8 cellular contexts compared by ENCODE assay signal in the genomic region with DNA sequence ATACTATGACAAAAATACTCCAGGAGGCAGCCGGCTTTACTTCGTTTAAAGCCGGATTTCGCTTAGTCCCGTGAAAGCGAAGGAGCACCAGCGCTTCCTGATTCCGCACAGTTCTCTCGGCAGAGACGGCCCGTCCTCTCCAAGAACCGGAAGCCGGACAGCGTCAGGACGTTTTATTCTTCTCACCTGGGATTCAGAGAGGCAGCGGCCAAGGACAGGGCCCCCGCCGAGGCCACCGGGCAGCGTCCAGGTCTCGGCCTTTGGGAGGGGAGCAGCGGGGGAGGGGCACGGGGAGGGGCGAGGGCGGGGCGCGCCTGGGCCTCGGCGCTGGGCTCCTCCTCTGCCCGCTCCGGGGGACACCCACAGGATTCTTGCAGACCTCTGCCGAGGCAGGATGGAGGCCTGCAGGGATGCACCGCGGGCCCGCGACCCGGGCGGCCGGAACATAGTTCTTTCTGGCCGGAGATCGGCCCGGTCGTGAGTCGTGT. TPM values are rescaled to one million over a fixed set of nuclear protein-coding genes. Genes with fewer than 3 reads are reported as not detected.
DNase-seq lines count a peak whose midpoint lies in the region; ATAC-seq and TF ChIP-seq lines count a peak whose summit lies in the region.

No MANE protein-coding gene starts in this region.

- peak overlapping the region; percentile 56 to 78 (median 69) for H3K4me3 ChIP-seq in liver (ENCODE audit: low read depth in 1 of 3, low read length in 3 of 3)

- H3K9ac ChIP-seq in liver (ENCODE audit: low read depth in 1 of 2, low read length in 2 of 2), result peak overlapping the region; percentile 1 to 97

- peak overlapping the region; percentile 82 to 83 for H3K27ac ChIP-seq in liver (ENCODE audit: low read depth in 1 of 2, low read length in 2 of 2)

- peak; percentile 85 for DNase-seq in 8988T
- DNase-seq in activated CD4-positive, alpha-beta T cell treated with anti-CD3 and anti-CD28 coated beads, Interleukin-2, amount 50 U/mL, for 4 hours, result peak; percentile 23 to 35
- DNase-seq in effector CD4-positive, alpha-beta T cell, result peak; percentile 42
- peak; percentile 15 to 62 (median 44) for DNase-seq in stimulated activated naive CD4-positive, alpha-beta T cell (lab: John Stamatoyannopoulos, UW)
- no peak for DNase-seq in NCI-H82 (lab: John Stamatoyannopoulos, UW)
- DNase-seq in NCI-H1092 (lab: John Stamatoyannopoulos, UW), result no peak

- H3K9me3 ChIP-seq in liver (ENCODE audit: control insufficient read depth in 4 of 4, low read length in 3 of 4), result no peaks in the 10 kb centered on the region

- no peaks in the 10 kb centered on the region for H3K36me3 ChIP-seq in liver (ENCODE audit: control insufficient read depth in 4 of 4, insufficient read depth in 3 of 4, low read depth in 1 of 4, low read length in 3 of 4)

- peak; percentile 33 for ATAC-seq in HG02571 (IDR thresholded peaks at IDR 0.05; ENCODE audit: unreplicated experiment)

- no peaks in the 10 kb centered on the region for H3K27me3 ChIP-seq in liver (ENCODE audit: control insufficient read depth in 4 of 4, insufficient read depth in 4 of 4, low read length in 3 of 4)

- no peak for TF ChIP-seq CTCF in liver (IDR thresholded peaks at IDR 0.05; ENCODE audit: low read depth, low read length, missing input control)

- WGBS in liver, result under 1% methylated on average over 44 of the region's 44 CpGs

- peak in 1 of 2 donors; percentile 35 for TF ChIP-seq RAD21 in liver (IDR thresholded peaks at IDR 0.05)

- H3K4me1 ChIP-seq in liver (ENCODE audit: control insufficient read depth in 4 of 4, insufficient read depth in 4 of 4, low read length in 3 of 4), result peaks cover 18 to 57% (median 47%) of the 10 kb centered on the region in 4 donors

TF ChIP-seq in liver, 16 proteins besides CTCF, POLR2A, EP300 and RAD21:
- TF ChIP-seq SP1 (IDR thresholded peaks at IDR 0.05), result peak; percentile 34
- TF ChIP-seq HNF4A (conservative IDR thresholded peaks at IDR 0.05), result peak; percentile 33 to 50
- TF ChIP-seq, protein P1, sequence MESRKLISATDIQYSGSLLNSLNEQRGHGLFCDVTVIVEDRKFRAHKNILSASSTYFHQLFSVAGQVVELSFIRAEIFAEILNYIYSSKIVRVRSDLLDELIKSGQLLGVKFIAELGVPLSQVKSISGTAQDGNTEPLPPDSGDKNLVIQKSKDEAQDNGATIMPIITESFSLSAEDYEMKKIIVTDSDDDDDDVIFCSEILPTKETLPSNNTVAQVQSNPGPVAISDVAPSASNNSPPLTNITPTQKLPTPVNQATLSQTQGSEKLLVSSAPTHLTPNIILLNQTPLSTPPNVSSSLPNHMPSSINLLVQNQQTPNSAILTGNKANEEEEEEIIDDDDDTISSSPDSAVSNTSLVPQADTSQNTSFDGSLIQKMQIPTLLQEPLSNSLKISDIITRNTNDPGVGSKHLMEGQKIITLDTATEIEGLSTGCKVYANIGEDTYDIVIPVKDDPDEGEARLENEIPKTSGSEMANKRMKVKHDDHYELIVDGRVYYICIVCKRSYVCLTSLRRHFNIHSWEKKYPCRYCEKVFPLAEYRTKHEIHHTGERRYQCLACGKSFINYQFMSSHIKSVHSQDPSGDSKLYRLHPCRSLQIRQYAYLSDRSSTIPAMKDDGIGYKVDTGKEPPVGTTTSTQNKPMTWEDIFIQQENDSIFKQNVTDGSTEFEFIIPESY (IDR thresholded peaks at IDR 0.05), result no peak
- peak; percentile 38 to 47 for TF ChIP-seq RXRA (IDR thresholded peaks at IDR 0.05)
- peak in 1 of 2 donors; percentile 68 for TF ChIP-seq GABPA (IDR thresholded peaks at IDR 0.05 in 1 of 2, conservative IDR thresholded peaks at IDR 0.05 in 1 of 2)
- TF ChIP-seq, protein P2, sequence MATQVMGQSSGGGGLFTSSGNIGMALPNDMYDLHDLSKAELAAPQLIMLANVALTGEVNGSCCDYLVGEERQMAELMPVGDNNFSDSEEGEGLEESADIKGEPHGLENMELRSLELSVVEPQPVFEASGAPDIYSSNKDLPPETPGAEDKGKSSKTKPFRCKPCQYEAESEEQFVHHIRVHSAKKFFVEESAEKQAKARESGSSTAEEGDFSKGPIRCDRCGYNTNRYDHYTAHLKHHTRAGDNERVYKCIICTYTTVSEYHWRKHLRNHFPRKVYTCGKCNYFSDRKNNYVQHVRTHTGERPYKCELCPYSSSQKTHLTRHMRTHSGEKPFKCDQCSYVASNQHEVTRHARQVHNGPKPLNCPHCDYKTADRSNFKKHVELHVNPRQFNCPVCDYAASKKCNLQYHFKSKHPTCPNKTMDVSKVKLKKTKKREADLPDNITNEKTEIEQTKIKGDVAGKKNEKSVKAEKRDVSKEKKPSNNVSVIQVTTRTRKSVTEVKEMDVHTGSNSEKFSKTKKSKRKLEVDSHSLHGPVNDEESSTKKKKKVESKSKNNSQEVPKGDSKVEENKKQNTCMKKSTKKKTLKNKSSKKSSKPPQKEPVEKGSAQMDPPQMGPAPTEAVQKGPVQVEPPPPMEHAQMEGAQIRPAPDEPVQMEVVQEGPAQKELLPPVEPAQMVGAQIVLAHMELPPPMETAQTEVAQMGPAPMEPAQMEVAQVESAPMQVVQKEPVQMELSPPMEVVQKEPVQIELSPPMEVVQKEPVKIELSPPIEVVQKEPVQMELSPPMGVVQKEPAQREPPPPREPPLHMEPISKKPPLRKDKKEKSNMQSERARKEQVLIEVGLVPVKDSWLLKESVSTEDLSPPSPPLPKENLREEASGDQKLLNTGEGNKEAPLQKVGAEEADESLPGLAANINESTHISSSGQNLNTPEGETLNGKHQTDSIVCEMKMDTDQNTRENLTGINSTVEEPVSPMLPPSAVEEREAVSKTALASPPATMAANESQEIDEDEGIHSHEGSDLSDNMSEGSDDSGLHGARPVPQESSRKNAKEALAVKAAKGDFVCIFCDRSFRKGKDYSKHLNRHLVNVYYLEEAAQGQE (IDR thresholded peaks at IDR 0.05), result peak; percentile 60
- no peak for TF ChIP-seq EGR1 (IDR thresholded peaks at IDR 0.05; ENCODE audit: low read depth in 2 of 2)
- peak; percentile 31 for TF ChIP-seq YY1 (IDR thresholded peaks at IDR 0.05)
- no peak for TF ChIP-seq FOXA2 (IDR thresholded peaks at IDR 0.05)
- peak; percentile 67 for TF ChIP-seq TAF1 (conservative IDR thresholded peaks at IDR 0.05)

RNA-seq across cellular contexts. Expression of a gene that starts 2.8 kb away (rescaled TPM):
- total RNA-seq in liver, result 10 to 100 TPM; 24.0 to 43.1 TPM
- 10 to 100 TPM; 10.1 to 10.8 TPM for polyA plus RNA-seq in liver

RNA-seq across cellular contexts. Expression of a gene that starts 8.9 kb away (rescaled TPM):
- 10 to 100 TPM; 17.9 to 23.6 TPM for total RNA-seq in liver
- polyA plus RNA-seq in liver, result 10 to 100 TPM; 10.2 to 11.4 TPM

RNA-seq across cellular contexts. Expression of a gene that starts 23.4 kb away (rescaled TPM):
- total RNA-seq in liver, result 10 to 100 TPM; 16.0 to 73.1 TPM
- polyA plus RNA-seq in liver, result 100 to 1,000 TPM in 1 of 2 donors, 10 to 100 TPM in 1; 56.0 to 138 TPM

Comparison
In these comparisons a context has a peak if more than half of its experiments do, and no peak if none do; other contexts are left out.
1. DNase-seq: peak in 8988T (single experiment), activated CD4-positive, alpha-beta T cell treated with anti-CD3 and anti-CD28 coated beads, Interleukin-2, amount 50 U/mL, for 4 hours (2 of 2), effector CD4-positive, alpha-beta T cell (single experiment) and stimulated activated naive CD4-positive, alpha-beta T cell (6 of 6); none in NCI-H82 (single experiment) and NCI-H1092 (single experiment).